15 cellular contexts compared by ENCODE assay signal in genomic region chr5:14189680-14190079, GRCh38. TPM values are rescaled to one million over a fixed set of nuclear protein-coding genes. Genes with fewer than 3 reads are reported as not detected.
DNase-seq lines count a peak whose midpoint lies in the region; ATAC-seq, FAIRE-seq and TF ChIP-seq lines count a peak whose summit lies in the region.
"Had no signal": no experiment of that assay in that cellular context is flagged by ENCODE, and none has a peak within 500 bp of the region (broad histone marks: within the 10 kb centered on the region; RNA-seq: fewer than 3 reads in every experiment).

No MANE protein-coding gene starts in this region.

- no peaks in the 10 kb centered on the region for H3K9me3 ChIP-seq in A549
- no peaks in the 10 kb centered on the region for H3K9me3 ChIP-seq in Panc1 (ENCODE audit: control insufficient read depth, insufficient read depth, low read depth, low read length)
- H3K9me3 ChIP-seq in esophagus (ENCODE audit: control insufficient read depth in 2 of 2, insufficient read depth in 1 of 2, low read depth in 1 of 2, low read length in 1 of 2) = no peaks in the 10 kb centered on the region
- H3K9me3 ChIP-seq: BE2C had no signal

- TF ChIP-seq CTCF in A549 (IDR thresholded peaks at IDR 0.05) = no peak
- TF ChIP-seq CTCF in Panc1 (IDR thresholded peaks at IDR 0.05) = no peak
- TF ChIP-seq CTCF in osteocyte (IDR thresholded peaks at IDR 0.05) = no peak

- H3K4me3 ChIP-seq in A549 (peak overlapping the region; percentile 26), Panc1 (ENCODE audit: low read depth in 2 of 2, low read length in 2 of 2) (peak overlapping the region in 1 of 2 experiments; percentile 38; a peak in 2 of 4 replicates), esophagus (ENCODE audit: low read depth in 1 of 2, low read length in 2 of 2) (no peak overlapping the region)

- CTCF ChIA-PET in A549 (lab: Yijun Ruan, JAX) = interaction anchor here (0.6 to 2.0 kb wide), 10 partner anchors 33 to 413 kb away, joined by 3 to 14 read pairs (median 4); no protein-coding TSS in a partner anchor
- CTCF ChIA-PET in Panc1 (lab: Charles Lee) = interaction anchor here (0.6 to 0.7 kb wide), 3 partner anchors 80 to 1657 kb away, joined by 3 to 5 read pairs (median 4); no protein-coding TSS in a partner anchor

- in situ Hi-C loops in Panc1 (cut with HindIII; ENCODE audit: low pct_unique_long_range_greater_than_20kb, low sequenced_read_pairs) = no loop called here

- peak overlapping the region; percentile 68 for H3K4me3 Mint-ChIP-seq in osteocyte (ENCODE audit: unreplicated experiment)
- H3K4me3 Mint-ChIP-seq: activated naive CD4-positive, alpha-beta T cell treated with anti-CD3 and anti-CD28 coated beads, Interleukin-2, amount 50 U/mL, for 24 hours had no signal

- H3K27me3 ChIP-seq in Panc1 (ENCODE audit: control insufficient read depth, insufficient read depth, low read length) = no peaks in the 10 kb centered on the region
- no peaks in the 10 kb centered on the region for H3K27me3 ChIP-seq in esophagus (ENCODE audit: control insufficient read depth in 1 of 2, insufficient read depth in 2 of 2, low read length in 2 of 2)
- H3K27me3 ChIP-seq: BE2C had no signal

- BruUV-seq in Panc1 (replicated peaks; lab: Mats Ljungman, UMichigan) = no TSS peak

- no peaks in the 10 kb centered on the region for H3K36me3 Mint-ChIP-seq in osteocyte (ENCODE audit: unreplicated experiment)
- H3K36me3 Mint-ChIP-seq: activated naive CD4-positive, alpha-beta T cell treated with anti-CD3 and anti-CD28 coated beads, Interleukin-2, amount 50 U/mL, for 24 hours had no signal

- DNase-seq in A549 (ENCODE audit: low read depth in 1 of 2, low spot score in 1 of 2) (no peak), Panc1 (ENCODE audit: low read depth, low spot score) (no peak), osteocyte (ENCODE audit: extremely low spot score, unreplicated experiment) (no peak), HuH-7 (ENCODE audit: low spot score) (no peak)
- no peak for DNase-seq in stimulated activated CD4-positive, alpha-beta T cell treated with anti-CD3 and anti-CD28 coated beads, Interleukin-4, amount 100 ng/mL, for 1 hour
- DNase-seq: activated CD8-positive, alpha-beta memory T cell treated with anti-CD3 and anti-CD28 coated beads for 24 hours; BE2C; midbrain; NCI-H2171 treated with DMSO at 0.1 percent for 48 hours; retina had no signal

- no peaks in the 10 kb centered on the region for H3K27me3 Mint-ChIP-seq in osteocyte (ENCODE audit: unreplicated experiment)

- peaks cover 94% of the 10 kb centered on the region for H3K4me1 Mint-ChIP-seq in osteocyte (ENCODE audit: unreplicated experiment)
- H3K4me1 Mint-ChIP-seq: activated naive CD4-positive, alpha-beta T cell treated with anti-CD3 and anti-CD28 coated beads, Interleukin-2, amount 50 U/mL, for 24 hours had no signal

- no peaks in the 10 kb centered on the region for H3K9me3 Mint-ChIP-seq in osteocyte (ENCODE audit: unreplicated experiment)
- H3K9me3 Mint-ChIP-seq: activated naive CD4-positive, alpha-beta T cell treated with anti-CD3 and anti-CD28 coated beads, Interleukin-2, amount 50 U/mL, for 24 hours had no signal

- WGBS in A549 (ENCODE audit: missing lambda C conversion rate) = 21% methylated on average over 4 of the region's 4 CpGs
- WGBS in esophagus, 2 donors = 69 to 72% methylated on average over 4 of the region's 4 CpGs

- no peak for TF ChIP-seq RAD21 in A549 (conservative IDR thresholded peaks at IDR 0.05 in 1 of 2, IDR thresholded peaks at IDR 0.05 in 1 of 2)

- H3K4me1 ChIP-seq in A549 (peaks cover 93% of the 10 kb centered on the region), Panc1 (ENCODE audit: control insufficient read depth, insufficient read depth, low read length) (peaks cover 99% of the 10 kb centered on the region), esophagus (ENCODE audit: control insufficient read depth in 2 of 2, insufficient read depth in 2 of 2, low read length in 1 of 2) (peaks cover 0 to 7% of the 10 kb centered on the region in 2 donors)

- no peak for TF ChIP-seq POLR2A in A549 (IDR thresholded peaks at IDR 0.05; ENCODE audit: low read length)

- peak in 1 of 2 experiments; percentile 3; a peak in 5 of 6 replicates for ATAC-seq in A549
- ATAC-seq in Panc1 = peak; percentile 2; the same call in 1 of the 2 replicates
- no peak for ATAC-seq in HG02798 (IDR thresholded peaks at IDR 0.05; ENCODE audit: poor library complexity, unreplicated experiment)
- no peak for ATAC-seq in HG03342 (IDR thresholded peaks at IDR 0.05; ENCODE audit: unreplicated experiment)

- peak overlapping the region; percentile 79 to 92 for H3K27ac ChIP-seq in A549
- peak overlapping the region; percentile 99 for H3K27ac ChIP-seq in Panc1 (ENCODE audit: low read length)
- peak overlapping the region; percentile 56 to 61 for H3K27ac ChIP-seq in esophagus (ENCODE audit: low read depth in 2 of 2, low read length in 1 of 2)
- H3K27ac ChIP-seq: HL-60 had no signal

- no peak for FAIRE-seq in A549 (lab: Jason Lieb, UNC)

- H3K27ac Mint-ChIP-seq in osteocyte (ENCODE audit: unreplicated experiment) = peak overlapping the region; percentile 96
- H3K27ac Mint-ChIP-seq: activated naive CD4-positive, alpha-beta T cell treated with anti-CD3 and anti-CD28 coated beads, Interleukin-2, amount 50 U/mL, for 24 hours had no signal

- POLR2A ChIA-PET in A549 (lab: Yijun Ruan, JAX) (interaction anchor here (0.6 to 1.7 kb wide), 11 partner anchors 10 to 178 kb away, joined by 3 to 9 read pairs (median 5); no protein-coding TSS in a partner anchor), Panc1 (lab: Charles Lee) (interaction anchor here (0.6 to 1.2 kb wide), 5 partner anchors 33 to 204 kb away, joined by 3 to 6 read pairs (median 4); no protein-coding TSS in a partner anchor)

- intact Hi-C loops in Panc1 (cut with micrococcal nuclease; ENCODE audit: unreplicated experiment) = loop anchor here (5.0 kb wide), 2 partner anchors 42 to 673 kb away; no protein-coding TSS in a partner anchor

- no peak for TF ChIP-seq EP300 in A549 (IDR thresholded peaks at IDR 0.05)

- H3K36me3 ChIP-seq in Panc1 (ENCODE audit: control insufficient read depth, insufficient read depth, low read length) (peaks cover 2% of the 10 kb centered on the region; the same call in 1 of the 2 replicates), esophagus (ENCODE audit: control insufficient read depth in 2 of 2, insufficient read depth in 2 of 2, low read length in 1 of 2) (no peaks in the 10 kb centered on the region)
- H3K36me3 ChIP-seq: BE2C had no signal

- peak overlapping the region; percentile 86 for H3K4me2 ChIP-seq in A549

TF ChIP-seq in A549, 52 proteins besides CTCF, POLR2A, EP300 and RAD21:
- TF ChIP-seq MAFK (IDR thresholded peaks at IDR 0.05; ENCODE audit: partially characterized antibody) (no peak), CEBPB (IDR thresholded peaks at IDR 0.05) (no peak)

RNA-seq across cellular contexts. Expression of gene TRIO, which starts 46.5 kb away (rescaled TPM):
- polyA plus RNA-seq in A549 (2011; rRNA removed) (79.0 and 91.2 TPM in 2 replicates), A549 (2017; fragmentation: RNase III; extraction: RNeasy Plus Mini Kit Qiagen cat#74134 plus additional on column Dnase treatment) (47.5 to 57.9 TPM (median 48.1 TPM) in 3 replicates), esophagus (10 to 100 TPM; 10.3 to 22.8 TPM)
- 63.7 and 64.8 TPM in 2 replicates for polyA plus RNA-seq in A549 (2012; cell fraction: cytosol; rRNA removed)
- polyA plus RNA-seq in A549 (2012; cell fraction: nucleus; rRNA removed) = 217 and 257 TPM in 2 replicates
- 263 and 307 TPM in 2 replicates for polyA minus RNA-seq in A549 (2011; rRNA and poly(A)+ RNA removed)
- total RNA-seq in Panc1 (2021; ENCODE audit: unreplicated experiment) (349 TPM), osteocyte (336 and 341 TPM in 2 replicates)
- 213 TPM for polyA plus RNA-seq in Panc1 (2012; ENCODE audit: insufficient read length)
